Comparison of ENCODE assay signal across 27 cellular contexts in genomic region chr1:25836695-25837094, GRCh38. TPM values are rescaled to one million over a fixed set of nuclear protein-coding genes. Genes with fewer than 3 reads are reported as not detected.
"Had no signal": no experiment of that assay in that cellular context is flagged by ENCODE, and none has a peak within 500 bp of the region (broad histone marks: within the 10 kb centered on the region; RNA-seq: fewer than 3 reads in every experiment).

No MANE protein-coding gene starts in this region.

- ATAC-seq: activated T-cell treated with anti-CD3 and anti-CD28 coated beads, Interleukin-2, amount 50 U/mL, for 72 hours had no signal

- DNase-seq: activated CD4-positive, alpha-beta T cell treated with anti-CD3 and anti-CD28 coated beads for 4 hours; activated CD4-positive, alpha-beta T cell treated with anti-CD3 and anti-CD28 coated beads, Interleukin-2, amount 50 U/mL, for 4 hours; activated naive CD4-positive, alpha-beta T cell; activated T-cell treated with anti-CD3 and anti-CD28 coated beads for 4 hours; activated T-cell treated with anti-CD3 and anti-CD28 coated beads, Interleukin-2, amount 50 U/mL, for 72 hours; anterior cingulate cortex; cerebellar nuclear complex; dorsolateral prefrontal cortex; effector memory CD4-positive, alpha-beta T cell; islet precursor cell; left ventricle myocardium inferior; naive B cell; nephron progenitor cell; stimulated activated naive CD4-positive, alpha-beta T cell treated with Interleukin-2 at 50 U/mL for 16 hours; T1000; testis; transverse colon had no signal

- H3K27me3 ChIP-seq: body of pancreas, dorsolateral prefrontal cortex, right atrium auricular region, testis, transverse colon had no signal

- H3K4me3 Mint-ChIP-seq: activated naive CD8-positive, alpha-beta T cell; activated T-cell treated with anti-CD3 and anti-CD28 coated beads, Interleukin-2, amount 50 U/mL, for 72 hours; mesothelial cell of epicardium; naive B cell; nephron progenitor cell; WTC11 had no signal

- H3K4me1 ChIP-seq: parathyroid adenoma, transverse colon had no signal

- H3K27me3 Mint-ChIP-seq: activated naive CD8-positive, alpha-beta T cell; naive B cell had no signal

- H3K9me3 Mint-ChIP-seq: nephron progenitor cell had no signal

- H3K4me1 Mint-ChIP-seq: naive B cell, nephron progenitor cell, WTC11 had no signal

- H3K9me3 ChIP-seq: body of pancreas, left ventricle myocardium inferior, right atrium auricular region, testis, transverse colon had no signal

- H3K4me3 ChIP-seq: body of pancreas, coronary artery, dorsolateral prefrontal cortex, left ventricle myocardium inferior, right atrium auricular region, smooth muscle cell, testis, transverse colon had no signal

- H3K4me2 ChIP-seq: smooth muscle cell had no signal

- H3K27ac Mint-ChIP-seq: activated naive CD8-positive, alpha-beta T cell; activated T-cell treated with anti-CD3 and anti-CD28 coated beads, Interleukin-2, amount 50 U/mL, for 72 hours; mesothelial cell of epicardium; nephron progenitor cell had no signal

- FAIRE-seq: frontal cortex, urothelium cell line had no signal

- H3K9ac ChIP-seq: parathyroid adenoma had no signal

- H2AFZ ChIP-seq: parathyroid adenoma had no signal

- H3K27ac ChIP-seq: coronary artery, left ventricle myocardium inferior, parathyroid adenoma, right atrium auricular region, transverse colon had no signal

RNA-seq across cellular contexts. Expression of gene AUNIP, which starts 22.6 kb away (rescaled TPM):
- total RNA-seq: body of pancreas, left ventricle myocardium inferior, right atrium auricular region had no signal
